1 cellular context compared by ENCODE assay signal in genomic region chr1:95453053-95453452, GRCh38.
A peak's percentile ranks its signal among the peaks of the same experiment; 100 is the strongest.
TF ChIP-seq lines count a peak whose summit lies in the region.

No MANE protein-coding gene starts in this region.

TF ChIP-seq in HepG2, 621 proteins besides CTCF, POLR2A, EP300 and RAD21 (continued from another document):
- peak; percentile 82 for TF ChIP-seq ZBTB40 (IDR thresholded peaks at IDR 0.05)
- TF ChIP-seq ZBTB40 (CRISPR knock-in tag; IDR thresholded peaks at IDR 0.05): no peak
